ENCODE assay signal across 11 cellular contexts in the genomic region with DNA sequence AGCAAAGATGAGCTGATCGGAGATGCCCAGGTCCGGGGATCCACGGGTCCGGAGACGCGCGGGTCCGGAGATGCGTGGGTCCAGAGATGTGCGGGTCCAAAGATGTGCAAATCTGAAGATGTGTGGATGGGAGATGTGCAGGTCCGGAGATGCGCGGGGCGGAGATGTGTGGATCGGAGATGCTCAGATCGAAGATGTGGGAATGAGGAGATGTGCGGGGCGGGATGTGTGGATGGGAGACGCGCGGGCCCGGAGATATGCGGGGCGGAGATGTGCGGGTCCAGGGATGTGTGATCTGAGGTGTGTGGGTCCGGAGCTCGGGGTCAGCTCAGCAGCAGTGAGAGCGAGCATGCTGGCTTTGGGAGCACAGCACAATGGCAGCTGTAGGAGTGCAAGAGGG. TPM values are rescaled to one million over a fixed set of nuclear protein-coding genes. Genes with fewer than 3 reads are reported as not detected.
"Had no signal": no experiment of that assay in that cellular context is flagged by ENCODE, and none has a peak within 500 bp of the region (broad histone marks: within the 10 kb centered on the region; RNA-seq: fewer than 3 reads in every experiment).

No MANE protein-coding gene starts in this region.

- ATAC-seq: GM23338, HCT116, K562 had no signal

- H3K4me1 ChIP-seq: HAP-1 had no signal

- H3K9me3 ChIP-seq: HAP-1 had no signal

- H3K4me2 ChIP-seq: GM23338 had no signal

- H3K4me3 ChIP-seq: GM23338, HAP-1, K562 had no signal

- DNase-seq: H7, HFFc6, IMR-90, KG1 had no signal

- FAIRE-seq: HTR-8/SVneo, K562 had no signal

- H2AFZ ChIP-seq: GM23338 had no signal

RNA-seq across cellular contexts. Expression of a gene that starts 48.5 kb away (rescaled TPM):
- total RNA-seq: GM23338, H4, HFFc6, HT-29, IMR-90, K562 had no signal
- polyA plus RNA-seq: GM23338 had no signal
